21 cellular contexts compared by ENCODE assay signal in the genomic region with DNA sequence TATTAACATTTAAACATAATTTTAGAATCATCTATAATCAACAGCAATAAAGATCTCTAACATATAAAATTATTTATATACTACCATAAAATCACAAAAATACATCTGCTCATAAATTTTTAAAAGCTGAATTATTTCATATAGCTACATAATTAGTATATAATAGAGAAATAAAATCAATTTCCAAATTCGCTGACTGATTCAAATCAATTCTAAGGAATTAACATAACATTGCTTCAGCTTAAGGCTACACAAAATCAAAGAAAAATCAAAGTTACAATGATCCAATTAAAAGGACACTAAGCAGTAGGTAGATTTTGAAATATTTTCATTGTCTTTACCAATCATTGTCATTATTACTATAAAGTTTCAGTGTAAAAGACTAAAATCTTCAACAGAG.
DNase-seq lines count a peak whose midpoint lies in the region; ATAC-seq, FAIRE-seq and TF ChIP-seq lines count a peak whose summit lies in the region.
"Had no signal": no experiment of that assay in that cellular context is flagged by ENCODE, and none has a peak within 500 bp of the region (broad histone marks: within the 10 kb centered on the region; RNA-seq: fewer than 3 reads in every experiment).

No MANE protein-coding gene starts in this region.

- TF ChIP-seq RAD21 in IMR-90 (IDR thresholded peaks at IDR 0.05; ENCODE audit: low read length): no peak

- H3K4me3 ChIP-seq in IMR-90 (ENCODE audit: insufficient read depth, low read depth, low read length) (no peak overlapping the region), kidney (ENCODE audit: low read length in 2 of 2) (no peak overlapping the region), small intestine (ENCODE audit: low read depth in 1 of 2, low read length in 2 of 2) (no peak overlapping the region)
- H3K4me3 ChIP-seq: BLaER1, HAP-1 had no signal

- H3K9ac ChIP-seq in IMR-90 (ENCODE audit: low read depth, low read length): no peak overlapping the region
- H3K9ac ChIP-seq in kidney (ENCODE audit: low read length in 2 of 2): no peak overlapping the region
- H3K9ac ChIP-seq: BLaER1 had no signal

- BruUV-seq in IMR-90 (replicated peaks; lab: Mats Ljungman, UMichigan): no TSS peak

- no peaks in the 10 kb centered on the region for H3K9me3 Mint-ChIP-seq in CD14-positive monocyte
- H3K9me3 Mint-ChIP-seq: CD4-positive, alpha-beta T cell; CD8-positive, alpha-beta memory T cell; HFFc6 had no signal

- no peak overlapping the region for H2BK15ac ChIP-seq in IMR-90 (ENCODE audit: low read depth, low read length)

- H3K9me1 ChIP-seq in IMR-90 (ENCODE audit: insufficient read depth, low read length): no peaks in the 10 kb centered on the region

- H3K9me3 ChIP-seq in IMR-90 (ENCODE audit: control insufficient read depth, insufficient read depth, low read length) (no peaks in the 10 kb centered on the region), kidney (ENCODE audit: control insufficient read depth in 1 of 2, low read length in 2 of 2) (no peaks in the 10 kb centered on the region), small intestine (ENCODE audit: control insufficient read depth, low read depth) (no peaks in the 10 kb centered on the region)
- H3K9me3 ChIP-seq: BLaER1, HAP-1 had no signal

- no peak overlapping the region for H2BK5ac ChIP-seq in IMR-90 (ENCODE audit: low read depth, low read length, poor library complexity, severe bottlenecking)

- H3K27ac Mint-ChIP-seq in CD14-positive monocyte: no peak overlapping the region
- H3K27ac Mint-ChIP-seq: B cell; CD4-positive, alpha-beta T cell; HFFc6 had no signal

- H3K4me1 ChIP-seq in IMR-90 (ENCODE audit: control insufficient read depth, insufficient read depth, low read length) (peaks cover 6% of the 10 kb centered on the region; the same call in 1 of the 2 replicates), kidney (ENCODE audit: control insufficient read depth in 1 of 2, insufficient read depth in 1 of 2, low read depth in 1 of 2, low read length in 2 of 2) (no peaks in the 10 kb centered on the region), small intestine (ENCODE audit: control insufficient read depth in 2 of 2, insufficient read depth in 1 of 2, low read depth in 1 of 2, low read length in 1 of 2) (no peaks in the 10 kb centered on the region)

- no peak overlapping the region for H3K4me3 Mint-ChIP-seq in CD14-positive monocyte
- H3K4me3 Mint-ChIP-seq: B cell; CD4-positive, alpha-beta T cell; CD8-positive, alpha-beta memory T cell; HFFc6 had no signal

- CTCF ChIA-PET in IMR-90 (lab: Yijun Ruan, JAX): no interaction called here

- H4K91ac ChIP-seq in IMR-90 (ENCODE audit: insufficient read depth, low read depth, low read length): no peak overlapping the region

- H3K23ac ChIP-seq in IMR-90 (ENCODE audit: low read depth, low read length): no peak overlapping the region

- POLR2A ChIA-PET in IMR-90 (lab: Charles Lee; ENCODE audit: unreplicated experiment): no interaction called here

- H3K36me3 Mint-ChIP-seq in CD14-positive monocyte: peaks cover 5 to 10% of the 10 kb centered on the region in 2 donors

- no peak for ATAC-seq in IMR-90 (ENCODE audit: low read depth)
- ATAC-seq in GM21515 (IDR thresholded peaks at IDR 0.05; ENCODE audit: unreplicated experiment): no peak

- no peaks in the 10 kb centered on the region for H3K36me3 ChIP-seq in IMR-90 (ENCODE audit: control insufficient read depth, insufficient read depth, low read length)
- no peaks in the 10 kb centered on the region for H3K36me3 ChIP-seq in kidney (ENCODE audit: control insufficient read depth in 1 of 2, insufficient read depth in 2 of 2, low read length in 2 of 2)
- H3K36me3 ChIP-seq in small intestine (ENCODE audit: control insufficient read depth in 2 of 2, insufficient read depth in 2 of 2, low read length in 2 of 2): peaks cover 0 to 3% of the 10 kb centered on the region in 2 donors
- H3K36me3 ChIP-seq: HAP-1 had no signal

- H3K27me3 Mint-ChIP-seq in CD14-positive monocyte (ENCODE audit: low read depth in 3 of 3): no peaks in the 10 kb centered on the region
- H3K27me3 Mint-ChIP-seq: B cell; CD4-positive, alpha-beta T cell; CD8-positive, alpha-beta memory T cell had no signal

- TF ChIP-seq POLR2A in IMR-90 (IDR thresholded peaks at IDR 0.05; ENCODE audit: low read depth, low read length): no peak

- no peak overlapping the region for H3K18ac ChIP-seq in IMR-90 (ENCODE audit: low read depth, low read length)

- H3K4me2 ChIP-seq in IMR-90 (ENCODE audit: low read depth, low read length): no peak overlapping the region
- H3K4me2 ChIP-seq: BLaER1 had no signal

- no peaks in the 10 kb centered on the region for H3K79me1 ChIP-seq in IMR-90 (ENCODE audit: low read depth in 1 of 2, low read length in 2 of 2)

- TF ChIP-seq CTCF in D721Med (IDR thresholded peaks at IDR 0.05; ENCODE audit: insufficient read depth, missing control alignments) (no peak), IMR-90 (conservative IDR thresholded peaks at IDR 0.05; ENCODE audit: low read depth, low read length) (no peak), kidney (IDR thresholded peaks at IDR 0.05; ENCODE audit: borderline replicate concordance, extremely low read depth, insufficient read depth) (no peak), CD14-positive monocyte (IDR thresholded peaks at IDR 0.05) (no peak)

- H2AK9ac ChIP-seq in IMR-90 (replicated peaks; ENCODE audit: low read depth, low read length, poor library complexity): no peak overlapping the region

- no peaks in the 10 kb centered on the region for H4K20me1 ChIP-seq in IMR-90 (ENCODE audit: insufficient read depth, low read length)
- H4K20me1 ChIP-seq: BLaER1 had no signal

- no peak for DNase-seq in D721Med (ENCODE audit: insufficient read length, low spot score)
- no peak for DNase-seq in IMR-90
- no peak for DNase-seq in kidney
- no peak for DNase-seq in small intestine
- DNase-seq in NCI-H774 (lab: John Stamatoyannopoulos, UW): no peak
- DNase-seq in CD14-positive monocyte (ENCODE audit: low spot score): no peak
- DNase-seq: CD4-positive, alpha-beta T cell; CD8-positive, alpha-beta memory T cell; DMS153; DND-41; GF-D8; GOT3; HFFc6 had no signal

- H3K27me3 ChIP-seq in IMR-90 (ENCODE audit: control insufficient read depth, insufficient read depth, low read length) (no peaks in the 10 kb centered on the region), small intestine (ENCODE audit: control insufficient read depth in 2 of 2, insufficient read depth in 2 of 2, low read length in 2 of 2) (no peaks in the 10 kb centered on the region)
- H3K27me3 ChIP-seq: BLaER1 had no signal

- intact Hi-C loops in IMR-90 (cut with micrococcal nuclease) (no loop called here), kidney (cut with DNase I) (no loop called here), CD14-positive monocyte (cut with micrococcal nuclease) (no loop called here)

- no peak overlapping the region for H2AFZ ChIP-seq in IMR-90 (replicated peaks; ENCODE audit: low read length, poor library complexity)

- WGBS in IMR-90 (ENCODE audit: extremely low coverage in 2 of 2, insufficient read length in 1 of 2), 2 experiments: no CpG with 5 or more reads among the region's 1 CpG
- WGBS in small intestine, 3 donors: 96 to 100% (median 99%) methylated on average over 1 of the region's 1 CpG

- no peak overlapping the region for H2BK20ac ChIP-seq in IMR-90 (ENCODE audit: low read depth, low read length)

- H2AK5ac ChIP-seq in IMR-90 (ENCODE audit: low read depth, low read length): no peak overlapping the region

- H4K8ac ChIP-seq in IMR-90 (ENCODE audit: low read depth in 2 of 2, low read length in 2 of 2): no peak overlapping the region

- H4K5ac ChIP-seq in IMR-90 (ENCODE audit: low read depth, low read length): no peak overlapping the region

- H3K27ac ChIP-seq in IMR-90 (ENCODE audit: insufficient read depth, low read length): no peak overlapping the region
- no peak overlapping the region for H3K27ac ChIP-seq in kidney (ENCODE audit: low read depth in 2 of 2, low read length in 2 of 2)
- H3K27ac ChIP-seq in small intestine (ENCODE audit: low read depth in 1 of 2, low read length in 1 of 2): no peak overlapping the region
- H3K27ac ChIP-seq: BLaER1, C4-2B had no signal

- no peak overlapping the region for H3K4ac ChIP-seq in IMR-90 (ENCODE audit: low read depth, low read length)

- dilution Hi-C loops in IMR-90 (cut with HindIII; ENCODE audit: low sequenced_read_pairs, unreplicated experiment): no loop called here

- no peaks in the 10 kb centered on the region for H3K4me1 Mint-ChIP-seq in CD14-positive monocyte

- no peak overlapping the region for H3K56ac ChIP-seq in IMR-90 (ENCODE audit: extremely low read depth, insufficient read depth, low read length)

- in situ Hi-C loops in IMR-90 (cut with MboI; ENCODE audit: low sequenced_read_pairs): no loop called here

- no peak overlapping the region for H2BK120ac ChIP-seq in IMR-90 (ENCODE audit: low read depth, low read length)

- FAIRE-seq in D721Med (lab: Jason Lieb, UNC) (peak; percentile 44), kidney (lab: Jason Lieb, UNC) (peak; percentile 39), small intestine (lab: Jason Lieb, UNC) (peak; percentile 73)
- FAIRE-seq: GM12891, GM18507, H54 had no signal

- H3K14ac ChIP-seq in IMR-90 (replicated peaks; ENCODE audit: low read depth, low read length): no peak overlapping the region

TF ChIP-seq in IMR-90, 13 proteins besides CTCF, POLR2A, EP300 and RAD21:
- no peak for TF ChIP-seq CEBPB (IDR thresholded peaks at IDR 0.05; ENCODE audit: low read depth, low read length)
- peak; percentile 37; the same call in 1 of the 2 replicates for TF ChIP-seq MAFK (IDR thresholded peaks at IDR 0.05; ENCODE audit: low read depth, low read length)
TF ChIP-seq in IMR-90: peak in this region for 1.
